8 cellular contexts compared by ENCODE assay signal in the genomic region with DNA sequence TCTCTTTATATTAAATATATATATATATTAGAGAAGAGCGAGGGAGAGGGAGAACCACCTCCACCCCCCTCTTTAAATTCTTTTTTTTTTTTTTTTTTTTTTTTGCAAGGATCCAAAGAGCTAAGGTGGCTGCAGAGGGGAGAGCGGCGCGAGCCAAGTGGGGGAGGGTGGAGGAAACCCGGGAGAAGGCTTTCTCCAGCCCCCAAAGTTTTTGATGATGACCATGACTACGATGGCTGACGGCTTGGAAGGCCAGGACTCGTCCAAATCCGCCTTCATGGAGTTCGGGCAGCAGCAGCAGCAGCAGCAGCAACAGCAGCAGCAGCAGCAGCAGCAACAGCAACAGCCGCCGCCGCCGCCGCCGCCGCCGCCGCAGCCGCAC. TPM values are rescaled to one million over a fixed set of nuclear protein-coding genes. Genes with fewer than 3 reads are reported as not detected.
DNase-seq lines count a peak whose midpoint lies in the region; ATAC-seq, FAIRE-seq and TF ChIP-seq lines count a peak whose summit lies in the region.

No MANE protein-coding gene starts in this region.

- H3K27me3 ChIP-seq in KMS-11 (ENCODE audit: insufficient read depth, low read depth) (no peaks in the 10 kb centered on the region), esophagus (ENCODE audit: control insufficient read depth in 1 of 2, insufficient read depth in 2 of 2, low read length in 2 of 2) (peaks cover 6 to 32% of the 10 kb centered on the region in 2 donors), psoas muscle (ENCODE audit: insufficient read depth in 3 of 3, low read length in 2 of 3) (peaks cover 4 to 99% (median 48%) of the 10 kb centered on the region in 3 donors), small intestine (ENCODE audit: control insufficient read depth in 2 of 2, insufficient read depth in 2 of 2, low read length in 2 of 2) (peaks cover 9 to 53% of the 10 kb centered on the region in 2 donors)

- H2AFZ ChIP-seq in KMS-11 (ENCODE audit: low read depth) = peak overlapping the region; percentile 76

- H3K9me3 ChIP-seq in esophagus (ENCODE audit: control insufficient read depth in 2 of 2, insufficient read depth in 1 of 2, low read depth in 1 of 2, low read length in 1 of 2) = peaks cover 0 to 2% of the 10 kb centered on the region in 2 donors
- H3K9me3 ChIP-seq in psoas muscle = no peaks in the 10 kb centered on the region
- H3K9me3 ChIP-seq in small intestine (ENCODE audit: control insufficient read depth, low read depth) = peaks cover 2% of the 10 kb centered on the region

- no peak for FAIRE-seq in small intestine (lab: Jason Lieb, UNC)

- H3K9ac ChIP-seq in KMS-11 = peak overlapping the region; percentile 63; the same call in 1 of the 2 replicates

- no peaks in the 10 kb centered on the region for H3K36me3 ChIP-seq in KMS-11 (ENCODE audit: insufficient read depth)
- no peaks in the 10 kb centered on the region for H3K36me3 ChIP-seq in esophagus (ENCODE audit: control insufficient read depth in 2 of 2, insufficient read depth in 2 of 2, low read length in 1 of 2)
- no peaks in the 10 kb centered on the region for H3K36me3 ChIP-seq in psoas muscle (ENCODE audit: insufficient read depth in 1 of 2, low read depth in 1 of 2)
- no peaks in the 10 kb centered on the region for H3K36me3 ChIP-seq in small intestine (ENCODE audit: control insufficient read depth in 2 of 2, insufficient read depth in 2 of 2, low read length in 2 of 2)

- peaks cover 5% of the 10 kb centered on the region for H3K4me1 ChIP-seq in KMS-11 (ENCODE audit: low read depth, poor library complexity, severe bottlenecking)
- peaks cover 2 to 3% of the 10 kb centered on the region in 2 donors for H3K4me1 ChIP-seq in esophagus (ENCODE audit: control insufficient read depth in 2 of 2, insufficient read depth in 2 of 2, low read length in 1 of 2)
- peaks cover 11% of the 10 kb centered on the region for H3K4me1 ChIP-seq in psoas muscle
- H3K4me1 ChIP-seq in small intestine (ENCODE audit: control insufficient read depth in 2 of 2, insufficient read depth in 1 of 2, low read depth in 1 of 2, low read length in 1 of 2) = peaks cover 0 to 6% of the 10 kb centered on the region in 2 donors

- ATAC-seq in GM18511 (IDR thresholded peaks at IDR 0.05; ENCODE audit: unreplicated experiment) = peak; percentile 13
- no peak for ATAC-seq in psoas muscle

- H3K79me2 ChIP-seq in KMS-11 (ENCODE audit: insufficient read depth, low read depth) = no peaks in the 10 kb centered on the region

- peak overlapping the region; percentile 21; the same call in 1 of the 2 replicates for H3K4me2 ChIP-seq in KMS-11

- H3K27ac ChIP-seq in KMS-11 = peak overlapping the region; percentile 71
- H3K27ac ChIP-seq in esophagus (ENCODE audit: low read depth in 2 of 2, low read length in 1 of 2) = no peak overlapping the region
- no peak overlapping the region for H3K27ac ChIP-seq in psoas muscle
- H3K27ac ChIP-seq in small intestine (ENCODE audit: low read depth in 1 of 2, low read length in 1 of 2) = no peak overlapping the region

- TF ChIP-seq CTCF in KMS-11 (conservative IDR thresholded peaks at IDR 0.05; ENCODE audit: low read depth, low read length) = no peak
- TF ChIP-seq CTCF in psoas muscle (IDR thresholded peaks at IDR 0.05) = no peak

- no peaks in the 10 kb centered on the region for H4K20me1 ChIP-seq in KMS-11 (ENCODE audit: insufficient read depth)

- DNase-seq in psoas muscle = no peak
- DNase-seq in NCI-H69 (lab: John Stamatoyannopoulos, UW) = no peak
- DNase-seq in NCI-H1092 treated with DMSO at 0.1 percent for 48 hours (lab: John Stamatoyannopoulos, UW) = no peak
- no peak for DNase-seq in small intestine
- no peak for DNase-seq in posterior vena cava (ENCODE audit: low spot score)

- H3K4me3 ChIP-seq in KMS-11 (IDR thresholded peaks at IDR 0.05; ENCODE audit: insufficient read depth, low read depth, low read length) (no peak overlapping the region), esophagus (ENCODE audit: low read depth in 1 of 2, low read length in 2 of 2) (peak overlapping the region; percentile 32 to 45), psoas muscle (peak overlapping the region; percentile 55), small intestine (ENCODE audit: low read depth in 1 of 2, low read length in 2 of 2) (peak overlapping the region in 1 of 2 donors; percentile 43)

- 1 to 2% methylated on average over 17 to 20 of the region's 20 CpGs for WGBS in esophagus, 2 donors
- WGBS in psoas muscle, 3 donors = 0 to 1% (median 1%) methylated on average over 9 to 20 of the region's 20 CpGs
- WGBS in small intestine, 3 donors = 1 to 7% (median 1%) methylated on average over 10 to 20 of the region's 20 CpGs

- intact Hi-C loops in psoas muscle (cut with DNase I) = no loop called here
- intact Hi-C loops in posterior vena cava (cut with DNase I) = no loop called here

RNA-seq across cellular contexts. Expression of gene DLX6, which starts 0.4 kb away (rescaled TPM):
- polyA plus RNA-seq in esophagus (under 1 TPM in 1 of 2 donors, not detected in 1; 0.06 TPM), psoas muscle (not detected), small intestine (under 1 TPM in 1 of 3 donors, not detected in 2; 0.06 TPM)
- total RNA-seq in psoas muscle (not detected), posterior vena cava (1 to 10 TPM; 1.5 to 2.0 TPM)

RNA-seq across cellular contexts. Expression of gene DLX5, which starts 18.9 kb away (rescaled TPM):
- 1 to 10 TPM; 1.4 to 2.7 TPM for polyA plus RNA-seq in esophagus
- total RNA-seq in psoas muscle = not detected
- polyA plus RNA-seq in psoas muscle = not detected
- polyA plus RNA-seq in small intestine = under 1 TPM in 1 of 3 donors, not detected in 2; 0.12 TPM
- 1 to 10 TPM; 4.8 to 4.9 TPM for total RNA-seq in posterior vena cava
